ENCODE assay signal across 2 cellular contexts in the genomic region with DNA sequence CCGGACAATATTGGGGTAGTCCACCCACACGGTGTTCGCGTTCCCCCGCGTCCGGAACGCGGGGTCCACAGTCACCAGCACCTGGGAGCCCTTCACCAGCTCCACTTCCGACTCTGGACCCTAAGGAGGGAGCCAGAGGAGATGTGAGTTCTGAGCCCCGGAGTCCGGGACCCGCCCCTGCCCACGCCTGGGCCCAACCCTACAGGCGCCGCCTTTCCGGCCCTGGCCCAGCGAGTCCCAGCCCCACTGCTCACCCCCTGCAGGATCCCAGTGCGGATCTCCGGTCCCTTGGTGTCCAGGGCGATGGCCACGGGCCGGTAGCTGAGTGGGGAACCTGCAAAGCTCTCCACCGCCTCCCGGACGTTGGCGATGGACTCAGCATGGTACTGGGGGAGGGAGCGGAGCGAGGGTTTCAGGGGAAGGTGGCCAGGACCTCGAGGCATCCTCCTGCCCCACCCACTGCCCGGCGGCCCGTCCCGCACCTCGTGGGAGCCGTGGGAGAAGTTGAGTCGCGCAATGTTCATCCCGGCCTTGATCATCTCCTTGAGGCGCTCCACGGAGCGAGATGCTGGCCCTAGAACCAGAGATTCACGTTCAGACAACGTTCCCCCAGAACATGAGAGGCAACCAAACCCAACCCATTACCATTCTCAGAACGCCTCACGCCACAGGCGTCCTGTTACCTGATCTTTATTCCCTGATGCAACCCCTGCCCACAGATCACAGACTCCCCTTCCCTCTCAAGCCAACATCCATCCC.
A peak's percentile ranks its signal among the peaks of the same experiment; 100 is the strongest.
TF ChIP-seq lines count a peak whose summit lies in the region.

No MANE protein-coding gene starts in this region.

TF ChIP-seq in GM23338, 12 proteins besides CTCF, POLR2A, EP300 and RAD21 (continues in another document):
- no peak for TF ChIP-seq ZNF331 (CRISPR knock-in tag; IDR thresholded peaks at IDR 0.05; ENCODE audit: low read depth)
- no peak for TF ChIP-seq EZH2 (IDR thresholded peaks at IDR 0.05; ENCODE audit: low read depth, unreplicated experiment)
- TF ChIP-seq, protein P1, sequence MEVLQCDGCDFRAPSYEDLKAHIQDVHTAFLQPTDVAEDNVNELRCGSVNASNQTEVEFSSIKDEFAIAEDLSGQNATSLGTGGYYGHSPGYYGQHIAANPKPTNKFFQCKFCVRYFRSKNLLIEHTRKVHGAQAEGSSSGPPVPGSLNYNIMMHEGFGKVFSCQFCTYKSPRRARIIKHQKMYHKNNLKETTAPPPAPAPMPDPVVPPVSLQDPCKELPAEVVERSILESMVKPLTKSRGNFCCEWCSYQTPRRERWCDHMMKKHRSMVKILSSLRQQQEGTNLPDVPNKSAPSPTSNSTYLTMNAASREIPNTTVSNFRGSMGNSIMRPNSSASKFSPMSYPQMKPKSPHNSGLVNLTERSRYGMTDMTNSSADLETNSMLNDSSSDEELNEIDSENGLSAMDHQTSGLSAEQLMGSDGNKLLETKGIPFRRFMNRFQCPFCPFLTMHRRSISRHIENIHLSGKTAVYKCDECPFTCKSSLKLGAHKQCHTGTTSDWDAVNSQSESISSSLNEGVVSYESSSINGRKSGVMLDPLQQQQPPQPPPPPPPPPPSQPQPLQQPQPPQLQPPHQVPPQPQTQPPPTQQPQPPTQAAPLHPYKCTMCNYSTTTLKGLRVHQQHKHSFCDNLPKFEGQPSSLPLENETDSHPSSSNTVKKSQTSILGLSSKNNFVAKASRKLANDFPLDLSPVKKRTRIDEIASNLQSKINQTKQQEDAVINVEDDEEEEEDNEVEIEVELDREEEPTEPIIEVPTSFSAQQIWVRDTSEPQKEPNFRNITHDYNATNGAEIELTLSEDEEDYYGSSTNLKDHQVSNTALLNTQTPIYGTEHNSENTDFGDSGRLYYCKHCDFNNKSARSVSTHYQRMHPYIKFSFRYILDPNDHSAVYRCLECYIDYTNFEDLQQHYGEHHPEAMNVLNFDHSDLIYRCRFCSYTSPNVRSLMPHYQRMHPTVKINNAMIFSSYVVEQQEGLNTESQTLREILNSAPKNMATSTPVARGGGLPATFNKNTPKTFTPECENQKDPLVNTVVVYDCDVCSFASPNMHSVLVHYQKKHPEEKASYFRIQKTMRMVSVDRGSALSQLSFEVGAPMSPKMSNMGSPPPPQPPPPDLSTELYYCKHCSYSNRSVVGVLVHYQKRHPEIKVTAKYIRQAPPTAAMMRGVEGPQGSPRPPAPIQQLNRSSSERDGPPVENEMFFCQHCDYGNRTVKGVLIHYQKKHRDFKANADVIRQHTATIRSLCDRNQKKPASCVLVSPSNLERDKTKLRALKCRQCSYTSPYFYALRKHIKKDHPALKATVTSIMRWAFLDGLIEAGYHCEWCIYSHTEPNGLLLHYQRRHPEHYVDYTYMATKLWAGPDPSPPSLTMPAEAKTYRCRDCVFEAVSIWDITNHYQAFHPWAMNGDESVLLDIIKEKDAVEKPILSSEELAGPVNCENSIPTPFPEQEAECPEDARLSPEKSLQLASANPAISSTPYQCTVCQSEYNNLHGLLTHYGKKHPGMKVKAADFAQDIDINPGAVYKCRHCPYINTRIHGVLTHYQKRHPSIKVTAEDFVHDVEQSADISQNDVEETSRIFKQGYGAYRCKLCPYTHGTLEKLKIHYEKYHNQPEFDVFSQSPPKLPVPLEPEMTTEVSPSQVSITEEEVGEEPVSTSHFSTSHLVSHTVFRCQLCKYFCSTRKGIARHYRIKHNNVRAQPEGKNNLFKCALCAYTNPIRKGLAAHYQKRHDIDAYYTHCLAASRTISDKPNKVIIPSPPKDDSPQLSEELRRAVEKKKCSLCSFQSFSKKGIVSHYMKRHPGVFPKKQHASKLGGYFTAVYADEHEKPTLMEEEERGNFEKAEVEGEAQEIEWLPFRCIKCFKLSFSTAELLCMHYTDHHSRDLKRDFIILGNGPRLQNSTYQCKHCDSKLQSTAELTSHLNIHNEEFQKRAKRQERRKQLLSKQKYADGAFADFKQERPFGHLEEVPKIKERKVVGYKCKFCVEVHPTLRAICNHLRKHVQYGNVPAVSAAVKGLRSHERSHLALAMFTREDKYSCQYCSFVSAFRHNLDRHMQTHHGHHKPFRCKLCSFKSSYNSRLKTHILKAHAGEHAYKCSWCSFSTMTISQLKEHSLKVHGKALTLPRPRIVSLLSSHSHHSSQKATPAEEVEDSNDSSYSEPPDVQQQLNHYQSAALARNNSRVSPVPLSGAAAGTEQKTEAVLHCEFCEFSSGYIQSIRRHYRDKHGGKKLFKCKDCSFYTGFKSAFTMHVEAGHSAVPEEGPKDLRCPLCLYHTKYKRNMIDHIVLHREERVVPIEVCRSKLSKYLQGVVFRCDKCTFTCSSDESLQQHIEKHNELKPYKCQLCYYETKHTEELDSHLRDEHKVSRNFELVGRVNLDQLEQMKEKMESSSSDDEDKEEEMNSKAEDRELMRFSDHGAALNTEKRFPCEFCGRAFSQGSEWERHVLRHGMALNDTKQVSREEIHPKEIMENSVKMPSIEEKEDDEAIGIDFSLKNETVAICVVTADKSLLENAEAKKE (CRISPR knock-in tag; IDR thresholded peaks at IDR 0.05) = no peak
- no peak for TF ChIP-seq CREB1 (CRISPR knock-in tag; IDR thresholded peaks at IDR 0.05; ENCODE audit: low read depth)
- TF ChIP-seq, protein P2, sequence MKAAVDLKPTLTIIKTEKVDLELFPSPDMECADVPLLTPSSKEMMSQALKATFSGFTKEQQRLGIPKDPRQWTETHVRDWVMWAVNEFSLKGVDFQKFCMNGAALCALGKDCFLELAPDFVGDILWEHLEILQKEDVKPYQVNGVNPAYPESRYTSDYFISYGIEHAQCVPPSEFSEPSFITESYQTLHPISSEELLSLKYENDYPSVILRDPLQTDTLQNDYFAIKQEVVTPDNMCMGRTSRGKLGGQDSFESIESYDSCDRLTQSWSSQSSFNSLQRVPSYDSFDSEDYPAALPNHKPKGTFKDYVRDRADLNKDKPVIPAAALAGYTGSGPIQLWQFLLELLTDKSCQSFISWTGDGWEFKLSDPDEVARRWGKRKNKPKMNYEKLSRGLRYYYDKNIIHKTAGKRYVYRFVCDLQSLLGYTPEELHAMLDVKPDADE (IDR thresholded peaks at IDR 0.05) = no peak
- TF ChIP-seq, protein P3, sequence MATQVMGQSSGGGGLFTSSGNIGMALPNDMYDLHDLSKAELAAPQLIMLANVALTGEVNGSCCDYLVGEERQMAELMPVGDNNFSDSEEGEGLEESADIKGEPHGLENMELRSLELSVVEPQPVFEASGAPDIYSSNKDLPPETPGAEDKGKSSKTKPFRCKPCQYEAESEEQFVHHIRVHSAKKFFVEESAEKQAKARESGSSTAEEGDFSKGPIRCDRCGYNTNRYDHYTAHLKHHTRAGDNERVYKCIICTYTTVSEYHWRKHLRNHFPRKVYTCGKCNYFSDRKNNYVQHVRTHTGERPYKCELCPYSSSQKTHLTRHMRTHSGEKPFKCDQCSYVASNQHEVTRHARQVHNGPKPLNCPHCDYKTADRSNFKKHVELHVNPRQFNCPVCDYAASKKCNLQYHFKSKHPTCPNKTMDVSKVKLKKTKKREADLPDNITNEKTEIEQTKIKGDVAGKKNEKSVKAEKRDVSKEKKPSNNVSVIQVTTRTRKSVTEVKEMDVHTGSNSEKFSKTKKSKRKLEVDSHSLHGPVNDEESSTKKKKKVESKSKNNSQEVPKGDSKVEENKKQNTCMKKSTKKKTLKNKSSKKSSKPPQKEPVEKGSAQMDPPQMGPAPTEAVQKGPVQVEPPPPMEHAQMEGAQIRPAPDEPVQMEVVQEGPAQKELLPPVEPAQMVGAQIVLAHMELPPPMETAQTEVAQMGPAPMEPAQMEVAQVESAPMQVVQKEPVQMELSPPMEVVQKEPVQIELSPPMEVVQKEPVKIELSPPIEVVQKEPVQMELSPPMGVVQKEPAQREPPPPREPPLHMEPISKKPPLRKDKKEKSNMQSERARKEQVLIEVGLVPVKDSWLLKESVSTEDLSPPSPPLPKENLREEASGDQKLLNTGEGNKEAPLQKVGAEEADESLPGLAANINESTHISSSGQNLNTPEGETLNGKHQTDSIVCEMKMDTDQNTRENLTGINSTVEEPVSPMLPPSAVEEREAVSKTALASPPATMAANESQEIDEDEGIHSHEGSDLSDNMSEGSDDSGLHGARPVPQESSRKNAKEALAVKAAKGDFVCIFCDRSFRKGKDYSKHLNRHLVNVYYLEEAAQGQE (IDR thresholded peaks at IDR 0.05; ENCODE audit: unreplicated experiment) = no peak
- no peak for TF ChIP-seq STAT1 (IDR thresholded peaks at IDR 0.05; ENCODE audit: unreplicated experiment)

TF ChIP-seq in K562, 482 proteins besides CTCF, POLR2A, EP300 and RAD21:
- no peak for TF ChIP-seq HMGN3 (IDR thresholded peaks at IDR 0.05; ENCODE audit: borderline replicate concordance, extremely low read depth, insufficient read length, low read depth, low read length)
- peak; percentile 6; the same call in 1 of the 2 replicates for TF ChIP-seq POLR2G (IDR thresholded peaks at IDR 0.05; ENCODE audit: low read depth, low read length)
